1 cellular context compared by ENCODE assay signal in the genomic region with DNA sequence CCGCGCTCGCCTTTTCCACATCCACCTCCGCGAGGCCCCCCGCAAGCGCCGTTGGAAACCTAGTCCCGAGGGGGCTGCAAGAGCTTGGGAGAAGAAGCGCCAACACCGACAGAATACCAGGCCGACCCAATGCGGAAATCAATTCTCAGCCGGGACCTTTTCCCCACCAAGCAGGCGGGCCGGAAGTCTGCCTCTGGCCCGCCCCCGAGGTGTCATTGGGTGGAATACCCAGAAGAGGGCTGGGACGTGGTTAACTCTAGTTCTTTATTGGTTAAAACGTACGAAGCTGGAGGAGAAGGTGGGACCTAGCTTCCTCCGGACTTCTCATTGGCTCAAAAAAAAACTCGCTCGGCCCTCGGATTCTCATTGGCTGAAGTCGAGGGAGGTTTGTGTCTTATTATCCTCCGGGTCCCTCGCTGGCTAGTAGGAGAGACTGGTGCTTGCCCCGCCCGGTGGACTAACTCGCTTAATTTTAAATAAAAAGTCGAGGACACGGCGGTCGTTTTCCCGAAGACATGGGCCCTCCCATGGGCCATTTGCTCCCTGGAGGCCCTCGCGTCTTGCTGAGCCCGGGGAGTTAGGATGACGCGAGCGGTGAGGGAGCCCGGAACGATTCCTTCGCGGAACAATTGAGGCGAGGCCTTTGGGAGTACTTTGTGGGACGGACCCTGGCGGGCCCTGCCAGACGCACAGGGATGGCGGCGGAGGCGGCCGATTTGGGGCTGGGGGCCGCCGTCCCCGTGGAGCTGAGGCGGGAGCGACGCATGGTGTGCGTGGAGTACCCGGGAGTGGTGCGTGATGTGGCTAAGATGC.
TF ChIP-seq lines count a peak whose summit lies in the region.

A gene with protein sequence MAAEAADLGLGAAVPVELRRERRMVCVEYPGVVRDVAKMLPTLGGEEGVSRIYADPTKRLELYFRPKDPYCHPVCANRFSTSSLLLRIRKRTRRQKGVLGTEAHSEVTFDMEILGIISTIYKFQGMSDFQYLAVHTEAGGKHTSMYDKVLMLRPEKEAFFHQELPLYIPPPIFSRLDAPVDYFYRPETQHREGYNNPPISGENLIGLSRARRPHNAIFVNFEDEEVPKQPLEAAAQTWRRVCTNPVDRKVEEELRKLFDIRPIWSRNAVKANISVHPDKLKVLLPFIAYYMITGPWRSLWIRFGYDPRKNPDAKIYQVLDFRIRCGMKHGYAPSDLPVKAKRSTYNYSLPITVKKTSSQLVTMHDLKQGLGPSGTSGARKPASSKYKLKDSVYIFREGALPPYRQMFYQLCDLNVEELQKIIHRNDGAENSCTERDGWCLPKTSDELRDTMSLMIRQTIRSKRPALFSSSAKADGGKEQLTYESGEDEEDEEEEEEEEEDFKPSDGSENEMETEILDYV (plus strand): TSS at position 681 of the 813 bp plus-strand sequence. CDS start 15 bp downstream, at position 696.

TF ChIP-seq in SK-N-SH treated with all-trans-retinoic acid at 6 μM for 48 hours, 23 proteins besides CTCF, POLR2A, EP300 and RAD21 (continued from another document):
- TF ChIP-seq RARB (CRISPR knock-in tag; IDR thresholded peaks at IDR 0.05): no peak
